In genomic region chr5:178431063-178431776, GRCh38 we compare ENCODE assay signal across 13 cellular contexts.
"Had no signal": no experiment of that assay in that cellular context is flagged by ENCODE, and none has a peak within 500 bp of the region (broad histone marks: within the 10 kb centered on the region; RNA-seq: fewer than 3 reads in every experiment).

No MANE protein-coding gene starts in this region.

- H3K9me3 Mint-ChIP-seq: T-helper 2 cell treated with Interferon-gamma antibody and Interleukin-4, amounts not matched to agents 5 μg/mL and 100 μg/mL, for 36 hours had no signal

- H3K27ac Mint-ChIP-seq: T-helper 2 cell treated with Interferon-gamma antibody and Interleukin-4, amounts not matched to agents 5 μg/mL and 100 μg/mL, for 36 hours had no signal

- H3K27ac ChIP-seq: cardiac muscle cell, colonic mucosa, neutrophil, right lobe of liver, SJSA1 had no signal

- H3K4me3 Mint-ChIP-seq: T-helper 2 cell treated with Interferon-gamma antibody and Interleukin-4, amounts not matched to agents 5 μg/mL and 100 μg/mL, for 36 hours had no signal

- H3K36me3 ChIP-seq: cardiac muscle cell, colonic mucosa, neutrophil, right lobe of liver, SJSA1 had no signal

- H3K4me3 ChIP-seq: cardiac muscle cell, colonic mucosa, right lobe of liver, SJSA1 had no signal

- DNase-seq: activated CD4-positive, alpha-beta T cell treated with anti-CD3 and anti-CD28 coated beads, Interleukin-2, amount 50 U/mL, for 4 hours; activated CD4-positive, CD25-positive, alpha-beta regulatory T cell treated with anti-CD3 and anti-CD28 coated beads, Interleukin-2, amount 50 U/mL, for 72 hours; activated naive CD4-positive, alpha-beta T cell; colonic mucosa; effector memory CD4-positive, alpha-beta T cell; mammary epithelial cell; right lobe of liver; stimulated activated naive CD4-positive, alpha-beta T cell treated with Interleukin-2 at 50 U/mL for 16 hours; SW 1271 had no signal

- H3K9me3 ChIP-seq: colonic mucosa, neutrophil, right lobe of liver had no signal

- H3K27me3 ChIP-seq: cardiac muscle cell, colonic mucosa, neutrophil, right lobe of liver, SJSA1 had no signal

- H3K4me1 ChIP-seq: colonic mucosa, SJSA1 had no signal
